ENCODE assay signal across 23 cellular contexts in genomic region chr1:166390406-166390805, GRCh38.
"Had no signal": no experiment of that assay in that cellular context is flagged by ENCODE, and none has a peak within 500 bp of the region (broad histone marks: within the 10 kb centered on the region; RNA-seq: fewer than 3 reads in every experiment).

No MANE protein-coding gene starts in this region.

- H3K9me3 Mint-ChIP-seq: activated B cell treated with CpG ODN at 0.5 μM for 24 hours; activated CD4-positive, alpha-beta memory T cell treated with anti-CD3 and anti-CD28 coated beads, Interleukin-2, amount 10 ng/mL, durations not matched to agents 7 days and 5 days; activated naive CD8-positive, alpha-beta T cell treated with anti-CD3 and anti-CD28 coated beads, Interleukin-2, amount 50 U/mL, for 24 hours; activated T-helper 1 cell treated with anti-CD3 and anti-CD28 coated beads, Interleukin-12 subunit alpha, Interleukin-12 subunit beta, Interleukin-2, Interleukin-4 antibody, amounts not matched to agents 30 ng/mL and 10 ng/mL and 1 ng/mL, durations not matched to agents 14 hours and 24 hours and 36 hours; nephron; T-helper 1 cell treated with Interleukin-12 subunit alpha and Interleukin-12 subunit beta and Interleukin-4 antibody, amounts not matched to agents 30 μg/mL and 1 μg/mL, for 36 hours had no signal

- H3K4me3 Mint-ChIP-seq: activated B cell treated with CpG ODN at 0.5 μM for 24 hours; activated CD4-positive, alpha-beta memory T cell treated with anti-CD3 and anti-CD28 coated beads, Interleukin-2, amount 10 ng/mL, durations not matched to agents 7 days and 5 days; activated naive CD8-positive, alpha-beta T cell treated with anti-CD3 and anti-CD28 coated beads, Interleukin-2, amount 50 U/mL, for 24 hours; activated T-helper 1 cell treated with anti-CD3 and anti-CD28 coated beads, Interleukin-12 subunit alpha, Interleukin-12 subunit beta, Interleukin-2, Interleukin-4 antibody, amounts not matched to agents 30 ng/mL and 10 ng/mL and 1 ng/mL, durations not matched to agents 14 hours and 24 hours and 36 hours; nephron; T-helper 1 cell treated with Interleukin-12 subunit alpha and Interleukin-12 subunit beta and Interleukin-4 antibody, amounts not matched to agents 30 μg/mL and 1 μg/mL, for 36 hours had no signal

- ATAC-seq: activated naive CD8-positive, alpha-beta T cell treated with anti-CD3 and anti-CD28 coated beads, Interleukin-2, amount 50 U/mL, for 24 hours; right cardiac atrium; stimulated activated naive CD8-positive, alpha-beta T cell treated with anti-CD3 and anti-CD28 coated beads, Interleukin-15, Interleukin-2, amounts not matched to agents 100 U/mL and 50 U/mL, for 24 hours had no signal

- H3K4me3 ChIP-seq: tibial artery had no signal

- H3K79me2 ChIP-seq: parathyroid adenoma had no signal

- DNase-seq: activated B cell treated with CpG ODN at 0.5 μM for 24 hours; activated CD4-positive, alpha-beta memory T cell treated with anti-CD3 and anti-CD28 coated beads, Interleukin-2, amount 10 ng/mL, durations not matched to agents 7 days and 5 days; activated CD4-positive, alpha-beta T cell treated with anti-CD3 and anti-CD28 coated beads for 4 hours; activated gamma-delta T cell; activated naive CD4-positive, alpha-beta T cell treated with anti-CD3 and anti-CD28 coated beads, Interleukin-2, amount 50 U/mL, for 16 hours; activated naive CD8-positive, alpha-beta T cell treated with anti-CD3 and anti-CD28 coated beads, Interleukin-2, amount 50 U/mL, for 24 hours; brain microvascular endothelial cell; central memory CD4-positive, alpha-beta T cell; effector memory CD4-positive, alpha-beta T cell; hippocampal formation; right cardiac atrium; stimulated activated CD4-positive, alpha-beta T cell treated with anti-CD3 and anti-CD28 coated beads, Interleukin-12 subunit alpha, Interleukin-12 subunit beta, amount 100 ng/mL, for 4 hours; stimulated activated CD4-positive, alpha-beta T cell treated with anti-CD3 and anti-CD28 coated beads, Interleukin-4, amount 100 ng/mL, for 4 hours; stimulated activated naive CD8-positive, alpha-beta T cell treated with anti-CD3 and anti-CD28 coated beads, Interleukin-15, Interleukin-2, amounts not matched to agents 100 U/mL and 50 U/mL, for 24 hours; T1000; tibial artery had no signal

- H3K9ac ChIP-seq: parathyroid adenoma had no signal

- H3K4me1 ChIP-seq: parathyroid adenoma, tibial artery had no signal

- FAIRE-seq: colon, frontal cortex had no signal

- H3K27me3 Mint-ChIP-seq: activated B cell treated with CpG ODN at 0.5 μM for 24 hours; activated CD4-positive, alpha-beta memory T cell treated with anti-CD3 and anti-CD28 coated beads, Interleukin-2, amount 10 ng/mL, durations not matched to agents 7 days and 5 days had no signal

- H2AFZ ChIP-seq: parathyroid adenoma had no signal

- H3K27ac Mint-ChIP-seq: activated B cell treated with CpG ODN at 0.5 μM for 24 hours; activated CD4-positive, alpha-beta memory T cell treated with anti-CD3 and anti-CD28 coated beads, Interleukin-2, amount 10 ng/mL, durations not matched to agents 7 days and 5 days; activated naive CD8-positive, alpha-beta T cell treated with anti-CD3 and anti-CD28 coated beads, Interleukin-2, amount 50 U/mL, for 24 hours; activated T-helper 1 cell treated with anti-CD3 and anti-CD28 coated beads, Interleukin-12 subunit alpha, Interleukin-12 subunit beta, Interleukin-2, Interleukin-4 antibody, amounts not matched to agents 30 ng/mL and 10 ng/mL and 1 ng/mL, durations not matched to agents 14 hours and 24 hours and 36 hours; nephron; T-helper 1 cell treated with Interleukin-12 subunit alpha and Interleukin-12 subunit beta and Interleukin-4 antibody, amounts not matched to agents 30 μg/mL and 1 μg/mL, for 36 hours had no signal

- H3K27ac ChIP-seq: brain microvascular endothelial cell, neutrophil, parathyroid adenoma, tibial artery had no signal

- H3K27me3 ChIP-seq: brain microvascular endothelial cell, neutrophil, tibial artery had no signal

- H3K9me3 ChIP-seq: neutrophil, tibial artery had no signal

- H3K36me3 ChIP-seq: brain microvascular endothelial cell, neutrophil, tibial artery had no signal

- H3K4me1 Mint-ChIP-seq: activated B cell treated with CpG ODN at 0.5 μM for 24 hours; activated CD4-positive, alpha-beta memory T cell treated with anti-CD3 and anti-CD28 coated beads, Interleukin-2, amount 10 ng/mL, durations not matched to agents 7 days and 5 days; activated naive CD8-positive, alpha-beta T cell treated with anti-CD3 and anti-CD28 coated beads, Interleukin-2, amount 50 U/mL, for 24 hours; nephron had no signal
